Comparison of ENCODE assay signal across 1 cellular context in the genomic region with DNA sequence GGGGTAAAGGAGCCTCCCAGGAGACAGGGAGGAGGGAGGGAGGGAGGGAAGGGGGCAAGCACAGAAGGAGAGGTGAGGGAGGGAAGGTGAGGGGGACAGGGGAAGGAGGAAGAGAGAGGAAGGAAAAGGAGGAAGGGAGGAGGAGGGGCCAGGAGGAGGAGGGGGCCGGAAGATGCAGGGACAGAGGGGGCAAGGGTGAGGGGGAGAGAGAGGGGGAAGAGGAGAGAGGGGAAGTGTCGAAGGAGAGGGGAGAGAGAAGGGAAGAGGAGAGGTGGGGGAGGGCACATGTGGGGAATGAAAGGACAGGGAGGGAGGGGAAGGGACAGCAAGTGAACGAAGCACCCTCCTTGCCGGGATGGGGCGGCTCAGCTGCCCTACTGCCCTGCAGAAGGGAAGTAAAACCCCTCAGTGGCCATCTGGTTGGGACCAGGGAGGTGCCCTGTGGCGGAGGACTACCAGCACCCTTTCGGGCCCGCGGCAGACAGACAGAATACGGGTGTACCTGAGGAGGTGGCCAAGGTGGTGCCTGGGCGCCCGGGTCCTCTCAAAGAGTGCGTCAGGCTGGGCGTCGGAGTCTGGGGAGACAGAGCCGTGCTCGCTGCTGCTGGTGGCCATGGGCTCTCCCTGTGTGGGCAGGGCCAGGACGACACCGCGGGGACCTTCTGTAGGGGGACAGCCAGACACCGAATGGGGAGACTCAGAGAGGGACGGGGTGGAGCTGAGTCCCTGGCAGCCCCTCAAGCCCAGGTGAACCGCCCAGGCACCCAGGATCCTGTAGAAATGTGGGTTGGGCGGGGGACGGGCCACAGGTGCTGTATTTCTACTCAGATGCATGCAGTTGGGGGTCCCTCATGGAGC.
TF ChIP-seq lines count a peak whose summit lies in the region.

No MANE protein-coding gene starts in this region.

TF ChIP-seq in GM12878, 131 proteins besides CTCF, POLR2A, EP300 and RAD21 (continued from another document):
- TF ChIP-seq, protein P1, sequence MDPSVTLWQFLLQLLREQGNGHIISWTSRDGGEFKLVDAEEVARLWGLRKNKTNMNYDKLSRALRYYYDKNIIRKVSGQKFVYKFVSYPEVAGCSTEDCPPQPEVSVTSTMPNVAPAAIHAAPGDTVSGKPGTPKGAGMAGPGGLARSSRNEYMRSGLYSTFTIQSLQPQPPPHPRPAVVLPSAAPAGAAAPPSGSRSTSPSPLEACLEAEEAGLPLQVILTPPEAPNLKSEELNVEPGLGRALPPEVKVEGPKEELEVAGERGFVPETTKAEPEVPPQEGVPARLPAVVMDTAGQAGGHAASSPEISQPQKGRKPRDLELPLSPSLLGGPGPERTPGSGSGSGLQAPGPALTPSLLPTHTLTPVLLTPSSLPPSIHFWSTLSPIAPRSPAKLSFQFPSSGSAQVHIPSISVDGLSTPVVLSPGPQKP (IDR thresholded peaks at IDR 0.05; ENCODE audit: low read depth, low read length): no peak
- TF ChIP-seq ZZZ3 (IDR thresholded peaks at IDR 0.05; ENCODE audit: control insufficient read depth, insufficient read length, low read depth) (no peak), JUNB (IDR thresholded peaks at IDR 0.05) (no peak)
